ENCODE assay signal across 21 cellular contexts in the genomic region with DNA sequence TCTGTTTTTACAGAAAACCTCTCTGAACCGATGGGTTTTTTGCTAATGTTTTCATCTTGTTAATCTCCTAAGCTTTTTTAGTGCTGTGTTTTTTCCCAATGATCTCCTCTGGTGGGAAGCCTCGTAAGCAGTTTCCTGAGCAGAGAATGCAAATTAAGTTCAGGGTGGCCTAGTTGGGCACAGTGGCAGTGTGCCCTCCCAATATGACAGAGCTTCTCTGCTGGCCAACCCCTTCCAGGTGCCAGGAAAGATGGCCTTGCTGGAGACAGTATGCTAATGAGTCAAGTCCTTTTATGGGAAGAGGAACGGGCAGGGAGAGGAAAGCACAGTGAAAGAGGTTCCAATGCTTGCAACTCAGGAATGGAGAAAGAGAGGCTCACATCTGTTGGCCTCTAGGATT.
DNase-seq lines count a peak whose midpoint lies in the region; ATAC-seq and TF ChIP-seq lines count a peak whose summit lies in the region.
"Had no signal": no experiment of that assay in that cellular context is flagged by ENCODE, and none has a peak within 500 bp of the region (broad histone marks: within the 10 kb centered on the region; RNA-seq: fewer than 3 reads in every experiment).

No MANE protein-coding gene starts in this region.

- TF ChIP-seq CTCF in NB4 (IDR thresholded peaks at IDR 0.05; ENCODE audit: low read depth, low read length): no peak
- TF ChIP-seq CTCF in GM13976 (IDR thresholded peaks at IDR 0.05; ENCODE audit: borderline replicate concordance, control extremely low read depth, extremely low read depth, insufficient read depth, missing control alignments): no peak

- H3K27me3 ChIP-seq in BLaER1 treated with 17β-estradiol and CSF1 and Interleukin-3, amounts not matched to agents 10 nM and 100 nM: no peaks in the 10 kb centered on the region
- H3K27me3 ChIP-seq: spleen, tibial nerve had no signal

- H4K20me1 ChIP-seq in BLaER1 treated with 17β-estradiol and CSF1 and Interleukin-3, amounts not matched to agents 10 nM and 100 nM: peaks cover 0 to 6% (median 0%) of the 10 kb centered on the region in 11 experiments; a peak in 2 of 22 replicates

- H3K9me3 ChIP-seq in BLaER1 treated with 17β-estradiol and CSF1 and Interleukin-3, amounts not matched to agents 10 nM and 100 nM (replicated peaks in 1 of 11): no peaks in the 10 kb centered on the region
- H3K9me3 ChIP-seq: spleen, tibial nerve had no signal

- peaks cover 4 to 48% (median 39%) of the 10 kb centered on the region in 11 experiments; a peak in 20 of 22 replicates for H3K36me3 ChIP-seq in BLaER1 treated with 17β-estradiol and CSF1 and Interleukin-3, amounts not matched to agents 10 nM and 100 nM

- H3K4me2 ChIP-seq in BLaER1 treated with 17β-estradiol and CSF1 and Interleukin-3, amounts not matched to agents 10 nM and 100 nM: peak overlapping the region; percentile 73 to 93 (median 85)

- peak; percentile 14 for DNase-seq in NB4 (ENCODE audit: low read depth)
- peak; percentile 86 for DNase-seq in cerebellum (ENCODE audit: low spot score)
- DNase-seq in iPS-NIHi11 (ENCODE audit: low spot score): peak; percentile 33
- DNase-seq in middle frontal gyrus (ENCODE audit: extremely low spot score, low spot score): no peak
- no peak for DNase-seq in GM13976 (ENCODE audit: low spot score)
- no peak for DNase-seq in NCI-H187 (lab: John Stamatoyannopoulos, UW)
- DNase-seq: activated CD4-positive, alpha-beta T cell treated with anti-CD3 and anti-CD28 coated beads for 4 hours; activated naive CD4-positive, alpha-beta T cell treated with anti-CD3 and anti-CD28 coated beads, Interleukin-2, amount 50 U/mL, for 16 hours; aorta; CD8-positive, alpha-beta T cell; effector memory CD8-positive, alpha-beta T cell; HCEC 1CT; NCI-H1436 treated with DMSO at 0.1 percent for 48 hours; NCI-H2227 treated with DMSO at 0.1 percent for 48 hours; spleen; stimulated activated CD4-positive, alpha-beta T cell treated with anti-CD3 and anti-CD28 coated beads, Interleukin-4, amount 100 ng/mL, for 4 hours; stimulated activated naive CD8-positive, alpha-beta T cell treated with anti-CD3 and anti-CD28 coated beads, Interleukin-15, amount 100 ng/mL, for 72 hours; T-cell had no signal

- ATAC-seq in HG02870 (IDR thresholded peaks at IDR 0.05; ENCODE audit: unreplicated experiment): no peak
- ATAC-seq: CD8-positive, alpha-beta T cell; effector memory CD8-positive, alpha-beta T cell; stimulated activated naive CD8-positive, alpha-beta T cell treated with anti-CD3 and anti-CD28 coated beads, Interleukin-15, amount 100 ng/mL, for 72 hours; T-cell had no signal

- H3K4me1 ChIP-seq in BLaER1 treated with 17β-estradiol and CSF1 and Interleukin-3, amounts not matched to agents 10 nM and 100 nM: peaks cover 57 to 65% (median 59%) of the 10 kb centered on the region in 10 experiments
- H3K4me1 ChIP-seq: tibial nerve had no signal

- no peak for TF ChIP-seq POLR2A in NB4 (IDR thresholded peaks at IDR 0.05; ENCODE audit: extremely low read depth, insufficient read length)

- H3K9ac ChIP-seq in BLaER1 treated with 17β-estradiol and CSF1 and Interleukin-3, amounts not matched to agents 10 nM and 100 nM: no peak overlapping the region; a peak in 1 of 22 replicates

- no peak overlapping the region for H3K4me3 ChIP-seq in BLaER1 treated with 17β-estradiol and CSF1 and Interleukin-3, amounts not matched to agents 10 nM and 100 nM
- H3K4me3 ChIP-seq in NB4 (ENCODE audit: low read depth, low read length): no peak overlapping the region
- H3K4me3 ChIP-seq: spleen, tibial nerve had no signal

- peak overlapping the region in 5 of 11 experiments; percentile 2 to 42 (median 11); a peak in 5 of 22 replicates for H3K27ac ChIP-seq in BLaER1 treated with 17β-estradiol and CSF1 and Interleukin-3, amounts not matched to agents 10 nM and 100 nM
- H3K27ac ChIP-seq: tibial nerve had no signal

- in situ Hi-C loops in GM13976 (cut with MboI; ENCODE audit: low sequenced_read_pairs, unreplicated experiment): no loop called here

Comparison
In these comparisons a context has a peak if more than half of its experiments do, and no peak if none do; other contexts are left out.
1. DNase-seq: peak in NB4 (single experiment), cerebellum (single experiment) and iPS-NIHi11 (single experiment); none in middle frontal gyrus (single experiment), GM13976 (single experiment) and NCI-H187 (0 of 2).